In genomic region chr22:40406063-40406890, GRCh38 we compare ENCODE assay signal across 26 cellular contexts.
"Had no signal": no experiment of that assay in that cellular context is flagged by ENCODE, and none has a peak within 500 bp of the region (broad histone marks: within the 10 kb centered on the region; RNA-seq: fewer than 3 reads in every experiment).

No MANE protein-coding gene starts in this region.

- H3K27me3 ChIP-seq: body of pancreas, colonic mucosa, gastrocnemius medialis, neural progenitor cell, sigmoid colon, tibial nerve had no signal

- H3K9me3 ChIP-seq: body of pancreas, colonic mucosa, gastrocnemius medialis, sigmoid colon, tibial nerve had no signal

- DNase-seq: activated CD4-positive, alpha-beta T cell treated with anti-CD3 and anti-CD28 coated beads for 48 hours; activated CD4-positive, alpha-beta T cell treated with anti-CD3 and anti-CD28 coated beads, Interleukin-2, amount 50 U/mL, for 48 hours; activated CD8-positive, alpha-beta memory T cell treated with anti-CD3 and anti-CD28 coated beads for 24 hours; activated naive CD4-positive, alpha-beta T cell; body of pancreas; colonic mucosa; effector memory CD4-positive, alpha-beta T cell; hippocampal formation; left colon; mesenchymal stem cell; natural killer cell; retina; sigmoid colon; small intestine; stimulated activated CD4-positive, alpha-beta T cell treated with anti-CD3 and anti-CD28 coated beads, Interleukin-1b, Interleukin-23, amount 100 ng/mL, for 48 hours; stimulated activated naive CD4-positive, alpha-beta T cell treated with Interleukin-2 at 50 U/mL for 16 hours; SW 1271; T-helper 9 cell had no signal

- H3K9me3 Mint-ChIP-seq: activated naive CD4-positive, alpha-beta T cell treated with anti-CD3 and anti-CD28 coated beads, Interleukin-2, amount 50 U/mL, for 72 hours; natural killer cell; neural progenitor cell; T-helper 1 cell treated with Interleukin-12 subunit alpha and Interleukin-12 subunit beta and Interleukin-4 antibody, amounts not matched to agents 30 μg/mL and 1 μg/mL, for 36 hours had no signal

- H3K27ac ChIP-seq: body of pancreas, colonic mucosa, gastrocnemius medialis, neural progenitor cell, sigmoid colon, tibial nerve, VCaP had no signal

- H3K27ac Mint-ChIP-seq: natural killer cell; neural progenitor cell; progenitor cell of endocrine pancreas; T-helper 1 cell treated with Interleukin-12 subunit alpha and Interleukin-12 subunit beta and Interleukin-4 antibody, amounts not matched to agents 30 μg/mL and 1 μg/mL, for 36 hours had no signal

- H3K4me3 Mint-ChIP-seq: natural killer cell; neural progenitor cell; T-helper 1 cell treated with Interleukin-12 subunit alpha and Interleukin-12 subunit beta and Interleukin-4 antibody, amounts not matched to agents 30 μg/mL and 1 μg/mL, for 36 hours had no signal

- ATAC-seq: activated CD4-positive, CD25-positive, alpha-beta regulatory T cell treated with anti-CD3 and anti-CD28 coated beads, Interleukin-2, amount 50 U/mL, for 24 hours; activated naive CD4-positive, alpha-beta T cell treated with anti-CD3 and anti-CD28 coated beads, Interleukin-2, amount 50 U/mL, for 72 hours; body of pancreas; gastrocnemius medialis; left colon; natural killer cell had no signal

- H3K27me3 Mint-ChIP-seq: progenitor cell of endocrine pancreas had no signal

- H3K36me3 ChIP-seq: neural progenitor cell had no signal

- H3K4me1 Mint-ChIP-seq: neural progenitor cell had no signal

- H3K4me1 ChIP-seq: colonic mucosa, neural progenitor cell, sigmoid colon, tibial nerve had no signal

- H3K4me3 ChIP-seq: body of pancreas, colonic mucosa, gastrocnemius medialis, neural progenitor cell, sigmoid colon, tibial nerve had no signal
